21 cellular contexts compared by ENCODE assay signal in the genomic region with DNA sequence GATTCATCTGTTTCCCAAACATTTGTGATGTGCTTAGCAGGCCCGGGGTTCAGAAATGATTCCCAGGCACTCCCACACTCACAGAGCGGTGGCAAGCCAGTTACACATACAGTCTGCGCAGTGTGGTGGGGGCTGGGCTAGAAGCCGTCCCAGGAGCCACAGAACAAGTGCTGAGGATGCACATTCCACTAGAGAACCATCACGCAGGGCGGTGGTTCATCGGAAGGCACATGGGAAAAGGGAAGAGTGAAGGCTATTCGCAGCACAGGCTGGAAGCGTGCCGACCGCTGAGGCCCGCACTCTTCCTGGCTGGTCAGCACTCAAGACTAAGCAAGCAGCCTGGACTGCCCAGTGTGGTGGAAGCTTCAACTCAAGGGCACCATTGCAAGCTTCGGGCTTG.
"Had no signal": no experiment of that assay in that cellular context is flagged by ENCODE, and none has a peak within 500 bp of the region (broad histone marks: within the 10 kb centered on the region; RNA-seq: fewer than 3 reads in every experiment).

No MANE protein-coding gene starts in this region.

- H3K27me3 ChIP-seq: body of pancreas, neutrophil, stomach, upper lobe of left lung had no signal

- H3K9me3 ChIP-seq: body of pancreas, neutrophil, upper lobe of left lung had no signal

- H3K27ac ChIP-seq: body of pancreas, dorsolateral prefrontal cortex, neutrophil, skin epidermis, stomach, upper lobe of left lung had no signal

- H3K4me1 ChIP-seq: body of pancreas, stomach, upper lobe of left lung had no signal

- H3K4me3 Mint-ChIP-seq: activated CD8-positive, alpha-beta T cell treated with anti-CD3 and anti-CD28 coated beads for 36 hours; activated naive CD8-positive, alpha-beta T cell treated with anti-CD3 and anti-CD28 coated beads for 36 hours; activated T-helper 17 cell treated with anti-CD3 and anti-CD28 coated beads, Interleukin-2, amount 50 U/mL, for 72 hours; naive thymus-derived CD4-positive, alpha-beta T cell had no signal

- H3K27ac Mint-ChIP-seq: activated CD8-positive, alpha-beta T cell treated with anti-CD3 and anti-CD28 coated beads for 36 hours; activated naive CD8-positive, alpha-beta T cell treated with anti-CD3 and anti-CD28 coated beads for 36 hours; activated T-helper 17 cell treated with anti-CD3 and anti-CD28 coated beads, Interleukin-2, amount 50 U/mL, for 72 hours; naive thymus-derived CD4-positive, alpha-beta T cell; progenitor cell of endocrine pancreas had no signal

- H3K36me3 Mint-ChIP-seq: activated naive CD8-positive, alpha-beta T cell treated with anti-CD3 and anti-CD28 coated beads for 36 hours had no signal

- H3K36me3 ChIP-seq: neutrophil, stomach, upper lobe of left lung had no signal

- H3K4me1 Mint-ChIP-seq: activated naive CD8-positive, alpha-beta T cell treated with anti-CD3 and anti-CD28 coated beads for 36 hours; activated T-helper 17 cell treated with anti-CD3 and anti-CD28 coated beads, Interleukin-2, amount 50 U/mL, for 72 hours; naive thymus-derived CD4-positive, alpha-beta T cell had no signal

- DNase-seq: activated CD4-positive, alpha-beta T cell treated with anti-CD3 and anti-CD28 coated beads for 48 hours; activated CD4-positive, CD25-positive, alpha-beta regulatory T cell; activated CD8-positive, alpha-beta T cell treated with anti-CD3 and anti-CD28 coated beads for 36 hours; activated naive CD4-positive, alpha-beta T cell; activated naive CD8-positive, alpha-beta T cell treated with anti-CD3 and anti-CD28 coated beads for 36 hours; activated T-cell treated with anti-CD3 and anti-CD28 coated beads, Interleukin-2, amount 50 U/mL, for 1 hour; body of pancreas; dorsolateral prefrontal cortex; head of caudate nucleus; mesendoderm; naive thymus-derived CD4-positive, alpha-beta T cell; right cardiac atrium; stimulated activated CD4-positive, alpha-beta T cell treated with anti-CD3 and anti-CD28 coated beads, Interleukin-15, amount 100 ng/mL, for 24 hours; stimulated activated CD4-positive, alpha-beta T cell treated with anti-CD3 and anti-CD28 coated beads, Interleukin-2, amount 100 ng/mL, for 48 hours; stomach; T1000 had no signal

- H3K9me3 Mint-ChIP-seq: activated CD8-positive, alpha-beta T cell treated with anti-CD3 and anti-CD28 coated beads for 36 hours had no signal

- H3K4me3 ChIP-seq: body of pancreas, dorsolateral prefrontal cortex, skin epidermis, stomach, upper lobe of left lung had no signal

- ATAC-seq: activated CD8-positive, alpha-beta T cell treated with anti-CD3 and anti-CD28 coated beads for 36 hours; activated T-helper 17 cell treated with anti-CD3 and anti-CD28 coated beads, Interleukin-2, amount 50 U/mL, for 72 hours; body of pancreas; naive thymus-derived CD4-positive, alpha-beta T cell; right cardiac atrium had no signal
